Comparison of ENCODE assay signal across 26 cellular contexts in the genomic region with DNA sequence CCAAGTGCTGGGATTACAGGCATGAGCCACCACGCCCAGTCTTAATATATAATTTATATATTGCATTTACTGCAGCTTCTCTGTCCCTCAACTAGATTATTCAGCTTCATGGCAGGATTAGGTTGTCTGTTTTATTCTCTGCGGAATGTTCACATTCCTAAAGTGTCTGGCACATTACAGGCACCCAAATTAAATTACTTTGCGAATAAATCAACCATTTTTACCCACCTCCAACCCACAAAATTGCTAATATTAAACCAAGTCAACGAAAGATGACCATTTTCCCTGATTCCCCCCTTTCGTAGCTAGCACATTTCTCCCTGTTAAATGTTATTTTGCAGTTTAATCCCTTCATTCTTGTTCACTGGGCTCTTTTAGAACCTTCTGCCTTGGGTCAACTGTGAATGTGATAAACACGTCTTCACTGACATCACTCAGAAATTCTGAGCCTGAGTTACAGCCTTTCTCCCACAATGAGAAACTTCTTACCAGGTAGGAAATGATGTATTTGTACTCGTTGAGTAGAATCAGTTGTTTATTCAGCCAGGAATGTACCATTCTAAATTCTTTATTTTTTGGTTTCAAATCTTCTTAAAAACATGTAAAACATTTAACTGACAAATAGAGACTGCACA.
"Had no signal": no experiment of that assay in that cellular context is flagged by ENCODE, and none has a peak within 500 bp of the region (broad histone marks: within the 10 kb centered on the region; RNA-seq: fewer than 3 reads in every experiment).

No MANE protein-coding gene starts in this region.

- H3K4me3 Mint-ChIP-seq: activated CD4-positive, alpha-beta T cell treated with anti-CD3 and anti-CD28 coated beads, Interleukin-2, amount 10 ng/mL, durations not matched to agents 24 days and 14 days; activated CD8-positive, alpha-beta memory T cell treated with anti-CD3 and anti-CD28 coated beads, Interleukin-2, amount 10 ng/mL, durations not matched to agents 7 days and 5 days; activated naive CD8-positive, alpha-beta T cell treated with anti-CD3 and anti-CD28 coated beads, Interleukin-2, amount 50 U/mL, for 24 hours; activated T-cell treated with anti-CD3 and anti-CD28 coated beads, Interleukin-2, amount 50 U/mL, for 24 hours; activated T-helper 1 cell treated with anti-CD3 and anti-CD28 coated beads, Interleukin-12 subunit alpha, Interleukin-12 subunit beta, Interleukin-2, Interleukin-4 antibody, amounts not matched to agents 30 ng/mL and 10 ng/mL and 1 ng/mL, durations not matched to agents 14 hours and 24 hours and 36 hours; T-helper 1 cell treated with Interleukin-12 subunit alpha and Interleukin-12 subunit beta and Interleukin-4 antibody, amounts not matched to agents 30 μg/mL and 1 μg/mL, for 36 hours; WTC11 had no signal

- H3K27me3 ChIP-seq: SJCRH30 had no signal

- H3K27ac ChIP-seq: SJCRH30 had no signal

- H3K27me3 Mint-ChIP-seq: activated CD4-positive, alpha-beta T cell treated with anti-CD3 and anti-CD28 coated beads, Interleukin-2, amount 10 ng/mL, durations not matched to agents 24 days and 14 days; activated CD8-positive, alpha-beta memory T cell treated with anti-CD3 and anti-CD28 coated beads, Interleukin-2, amount 10 ng/mL, durations not matched to agents 7 days and 5 days; activated naive CD8-positive, alpha-beta T cell treated with anti-CD3 and anti-CD28 coated beads, Interleukin-2, amount 50 U/mL, for 24 hours; activated T-cell treated with anti-CD3 and anti-CD28 coated beads, Interleukin-2, amount 50 U/mL, for 24 hours had no signal

- H3K4me3 ChIP-seq: SJCRH30 had no signal

- ATAC-seq: activated CD8-positive, alpha-beta memory T cell treated with anti-CD3 and anti-CD28 coated beads, Interleukin-2, amount 10 ng/mL, durations not matched to agents 7 days and 5 days; activated naive CD4-positive, alpha-beta T cell treated with anti-CD3 and anti-CD28 coated beads, Interleukin-2, amount 50 U/mL, for 72 hours; activated naive CD8-positive, alpha-beta T cell treated with anti-CD3 and anti-CD28 coated beads, Interleukin-2, amount 50 U/mL, for 24 hours; Panc1; WTC11 had no signal

- DNase-seq: activated CD4-positive, alpha-beta T cell treated with anti-CD3 and anti-CD28 coated beads for 1 hour; activated CD4-positive, alpha-beta T cell treated with anti-CD3 and anti-CD28 coated beads, Interleukin-2, amount 10 ng/mL, durations not matched to agents 24 days and 14 days; activated CD4-positive, alpha-beta T cell treated with anti-CD3 and anti-CD28 coated beads, Interleukin-2, amount 50 U/mL, for 48 hours; activated CD8-positive, alpha-beta memory T cell treated with anti-CD3 and anti-CD28 coated beads, Interleukin-2, amount 10 ng/mL, durations not matched to agents 7 days and 5 days; activated effector memory CD4-positive, alpha-beta T cell treated with Interleukin-2 at 50 U/mL for 16 hours; activated naive CD4-positive, alpha-beta T cell; activated naive CD8-positive, alpha-beta T cell treated with anti-CD3 and anti-CD28 coated beads, Interleukin-2, amount 50 U/mL, for 24 hours; activated T-cell treated with anti-CD3 and anti-CD28 coated beads, Interleukin-2, amount 50 U/mL, for 24 hours; KBM-7; NCI-H1092; NCI-H1417; NCI-H1694 treated with DMSO at 0.1 percent for 48 hours; NCI-H2029 treated with DMSO at 0.1 percent for 48 hours; NCI-H345; NCI-H510A; NCI-H526 treated with DMSO at 0.1 percent for 48 hours; NCI-H82; OCI-M1; Right ventricle myocardium superior; SJCRH30; T-helper 9 cell had no signal

- H3K4me1 Mint-ChIP-seq: activated CD8-positive, alpha-beta memory T cell treated with anti-CD3 and anti-CD28 coated beads, Interleukin-2, amount 10 ng/mL, durations not matched to agents 7 days and 5 days; activated naive CD8-positive, alpha-beta T cell treated with anti-CD3 and anti-CD28 coated beads, Interleukin-2, amount 50 U/mL, for 24 hours; WTC11 had no signal

- H3K27ac Mint-ChIP-seq: activated CD4-positive, alpha-beta T cell treated with anti-CD3 and anti-CD28 coated beads, Interleukin-2, amount 10 ng/mL, durations not matched to agents 24 days and 14 days; activated CD8-positive, alpha-beta memory T cell treated with anti-CD3 and anti-CD28 coated beads, Interleukin-2, amount 10 ng/mL, durations not matched to agents 7 days and 5 days; activated naive CD8-positive, alpha-beta T cell treated with anti-CD3 and anti-CD28 coated beads, Interleukin-2, amount 50 U/mL, for 24 hours; activated T-cell treated with anti-CD3 and anti-CD28 coated beads, Interleukin-2, amount 50 U/mL, for 24 hours; activated T-helper 1 cell treated with anti-CD3 and anti-CD28 coated beads, Interleukin-12 subunit alpha, Interleukin-12 subunit beta, Interleukin-2, Interleukin-4 antibody, amounts not matched to agents 30 ng/mL and 10 ng/mL and 1 ng/mL, durations not matched to agents 14 hours and 24 hours and 36 hours; T-helper 1 cell treated with Interleukin-12 subunit alpha and Interleukin-12 subunit beta and Interleukin-4 antibody, amounts not matched to agents 30 μg/mL and 1 μg/mL, for 36 hours; WTC11 had no signal

- H3K9me3 Mint-ChIP-seq: activated CD4-positive, alpha-beta T cell treated with anti-CD3 and anti-CD28 coated beads, Interleukin-2, amount 10 ng/mL, durations not matched to agents 24 days and 14 days; activated naive CD4-positive, alpha-beta T cell treated with anti-CD3 and anti-CD28 coated beads, Interleukin-2, amount 50 U/mL, for 72 hours; activated naive CD8-positive, alpha-beta T cell treated with anti-CD3 and anti-CD28 coated beads, Interleukin-2, amount 50 U/mL, for 24 hours; activated T-cell treated with anti-CD3 and anti-CD28 coated beads, Interleukin-2, amount 50 U/mL, for 24 hours; activated T-helper 1 cell treated with anti-CD3 and anti-CD28 coated beads, Interleukin-12 subunit alpha, Interleukin-12 subunit beta, Interleukin-2, Interleukin-4 antibody, amounts not matched to agents 30 ng/mL and 10 ng/mL and 1 ng/mL, durations not matched to agents 14 hours and 24 hours and 36 hours; T-helper 1 cell treated with Interleukin-12 subunit alpha and Interleukin-12 subunit beta and Interleukin-4 antibody, amounts not matched to agents 30 μg/mL and 1 μg/mL, for 36 hours had no signal

- H3K36me3 Mint-ChIP-seq: activated naive CD4-positive, alpha-beta T cell treated with anti-CD3 and anti-CD28 coated beads, Interleukin-2, amount 50 U/mL, for 72 hours had no signal

- H3K9me3 ChIP-seq: SJCRH30 had no signal

- H3K4me1 ChIP-seq: SJCRH30 had no signal
